Comparison of ENCODE assay signal across 8 cellular contexts in the genomic region with DNA sequence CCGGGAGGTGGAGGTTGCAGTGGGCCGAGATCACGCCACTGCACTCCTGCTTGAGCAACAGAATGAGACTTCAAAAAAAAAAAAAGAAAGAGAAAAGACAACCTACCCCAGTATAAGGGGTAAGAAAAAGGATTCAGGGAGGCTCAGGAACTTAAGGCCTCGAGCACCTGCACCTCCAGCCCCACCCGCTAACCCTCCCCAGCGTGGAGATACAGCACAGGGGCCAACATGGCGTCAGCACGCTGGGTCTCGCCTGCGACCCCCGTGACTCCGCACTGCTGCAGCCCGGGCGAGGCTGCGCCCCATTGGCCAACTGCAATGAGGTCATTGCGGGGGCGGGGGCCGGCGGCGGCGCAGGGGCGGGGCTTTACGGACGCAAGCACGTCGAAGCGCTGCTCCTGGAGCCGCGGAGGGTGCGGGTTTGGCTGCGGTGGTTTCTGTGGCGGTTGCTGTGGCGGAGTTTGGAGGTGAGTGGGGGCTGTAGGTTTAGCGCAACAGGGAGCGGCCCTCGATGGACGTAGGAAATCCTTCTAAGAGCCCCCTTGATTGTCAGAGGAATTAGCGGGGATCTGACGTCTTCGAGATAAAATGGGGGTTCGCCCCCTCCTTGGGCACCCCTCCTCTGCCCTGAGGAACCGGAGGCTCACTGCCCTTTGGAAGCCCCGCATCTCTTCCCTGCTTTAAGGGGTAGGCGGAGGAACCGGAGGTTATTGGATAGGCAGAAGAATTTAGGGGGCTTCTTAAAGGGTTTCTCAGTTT.
DNase-seq lines count a peak whose midpoint lies in the region; ATAC-seq lines count a peak whose summit lies in the region.

A gene (plus strand): TSS at position 382 of the 759 bp plus-strand sequence. CDS start 2,017 bp downstream, outside the sequence.

- ATAC-seq in GM18861 (IDR thresholded peaks at IDR 0.05; ENCODE audit: unreplicated experiment) (peak; percentile 57), HG03139 (IDR thresholded peaks at IDR 0.05; ENCODE audit: unreplicated experiment) (peak; percentile 72)

- peak; percentile 67 for DNase-seq in 8988T
- peak; percentile 81 for DNase-seq in NCI-H446 treated with DMSO at 0.1 percent for 48 hours (lab: John Stamatoyannopoulos, UW)
- DNase-seq in activated CD4-positive, alpha-beta T cell treated with anti-CD3 and anti-CD28 coated beads for 4 hours, result peak; percentile 83
- DNase-seq in kidney tubule cell (ENCODE audit: low spot score), result peak; percentile 88
- DNase-seq in stimulated activated CD4-positive, alpha-beta T cell treated with anti-CD3 and anti-CD28 coated beads, Interleukin-1b, Interleukin-23, amount 100 ng/mL, for 1 hour (ENCODE audit: low read depth in 2 of 2), result peak; percentile 59 to 85

- peak within 1 kb of the TSS; percentile 95 for H3K27ac ChIP-seq in cingulate gyrus (ENCODE audit: low read depth, low read length)

Comparison
In these comparisons a context has a peak if more than half of its experiments do, and no peak if none do; other contexts are left out.
1. Peak in every context shown above with its lines: DNase-seq, ATAC-seq and H3K27ac ChIP-seq.